28 cellular contexts compared by ENCODE assay signal in the genomic region with DNA sequence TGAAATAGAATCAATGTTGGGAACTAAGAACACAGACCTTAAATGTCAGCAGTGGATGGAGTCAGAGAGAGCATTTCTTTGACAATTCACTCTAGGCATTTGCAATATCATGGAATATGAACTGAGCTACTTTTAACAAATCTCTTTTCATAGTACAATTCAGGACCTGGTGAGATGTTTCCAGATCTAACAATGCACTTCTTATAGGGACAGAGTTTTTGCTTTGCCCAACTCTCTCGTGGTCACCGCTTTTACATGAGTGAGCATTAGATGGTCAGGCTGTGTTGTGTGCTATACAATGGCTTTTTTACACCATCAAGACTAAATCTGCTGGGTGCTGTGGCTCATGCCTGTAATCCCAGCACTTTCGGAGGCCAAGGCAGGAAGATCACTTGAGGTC.
"Had no signal": no experiment of that assay in that cellular context is flagged by ENCODE, and none has a peak within 500 bp of the region (broad histone marks: within the 10 kb centered on the region; RNA-seq: fewer than 3 reads in every experiment).

No MANE protein-coding gene starts in this region.

- H3K27ac Mint-ChIP-seq: stimulated activated effector memory CD8-positive, alpha-beta T cell treated with anti-CD3 and anti-CD28 coated beads, Interleukin-12 subunit alpha, Interleukin-12 subunit beta, amount 100 ng/mL, for 72 hours; stimulated activated memory B cell treated with anti-CD40 and anti-IgM and Interleukin-4, amounts not matched to agents 10 μg/mL and 1 μg/mL and 100 μg/mL, for 72 hours; stimulated activated naive B cell treated with anti-CD40 and anti-IgM and Interleukin-4, amounts not matched to agents 10 μg/mL and 1 μg/mL and 100 μg/mL, for 72 hours; stimulated activated naive CD8-positive, alpha-beta T cell treated with anti-CD3 and anti-CD28 coated beads, Interleukin-15, amount 100 ng/mL, for 72 hours; stimulated activated naive CD8-positive, alpha-beta T cell treated with anti-CD3 and anti-CD28 coated beads, Interleukin-15, Interleukin-2, amounts not matched to agents 100 ng/mL and 50 ng/mL, for 24 hours; type B pancreatic cell had no signal

- H3K4me3 Mint-ChIP-seq: stimulated activated effector memory CD8-positive, alpha-beta T cell treated with anti-CD3 and anti-CD28 coated beads, Interleukin-12 subunit alpha, Interleukin-12 subunit beta, amount 100 ng/mL, for 72 hours; stimulated activated memory B cell treated with anti-CD40 and anti-IgM and Interleukin-4, amounts not matched to agents 10 μg/mL and 1 μg/mL and 100 μg/mL, for 72 hours; stimulated activated naive B cell treated with anti-CD40 and anti-IgM and Interleukin-4, amounts not matched to agents 10 μg/mL and 1 μg/mL and 100 μg/mL, for 72 hours; stimulated activated naive CD8-positive, alpha-beta T cell treated with anti-CD3 and anti-CD28 coated beads, Interleukin-15, amount 100 ng/mL, for 72 hours; stimulated activated naive CD8-positive, alpha-beta T cell treated with anti-CD3 and anti-CD28 coated beads, Interleukin-15, Interleukin-2, amounts not matched to agents 100 ng/mL and 50 ng/mL, for 24 hours; type B pancreatic cell had no signal

- H3K4me1 ChIP-seq: suprapubic skin, testis, tibial nerve, upper lobe of left lung, upper lobe of right lung, uterus had no signal

- H3K36me3 ChIP-seq: stomach, suprapubic skin, thoracic aorta, thyroid gland, tibial artery, tibial nerve, transverse colon, upper lobe of left lung, uterus, vagina had no signal

- H3K27ac ChIP-seq: stomach, suprapubic skin, testis, thoracic aorta, thyroid gland, tibial artery, tibial nerve, transverse colon, upper lobe of left lung, upper lobe of right lung, uterus, vagina had no signal

- DNase-seq: stimulated activated CD4-positive, alpha-beta T cell treated with anti-CD3 and anti-CD28 coated beads, Interleukin-2, amount 100 ng/mL, for 48 hours; stimulated activated CD4-positive, alpha-beta T cell treated with anti-CD3 and anti-CD28 coated beads, Interleukin-4, amount 100 ng/mL, for 1 hour; stimulated activated CD4-positive, alpha-beta T cell treated with anti-CD3 and anti-CD28 coated beads, Interleukin-4, amount 100 ng/mL, for 24 hours; stimulated activated CD4-positive, alpha-beta T cell treated with anti-CD3 and anti-CD28 coated beads, Interleukin-4, amount 100 ng/mL, for 4 hours; stimulated activated CD8-positive, alpha-beta memory T cell treated with anti-CD3 and anti-CD28 coated beads, Interleukin-4, amount 100 ng/mL, for 48 hours; stimulated activated naive B cell treated with anti-CD40 and anti-IgM and Interleukin-4, amounts not matched to agents 10 μg/mL and 1 μg/mL and 100 μg/mL, for 72 hours; stimulated activated naive CD4-positive, alpha-beta T cell; stimulated activated naive CD4-positive, alpha-beta T cell treated with Interleukin-2 at 50 U/mL for 16 hours; stimulated activated naive CD8-positive, alpha-beta T cell treated with anti-CD3 and anti-CD28 coated beads, Interleukin-15, amount 100 ng/mL, for 72 hours; stimulated activated naive CD8-positive, alpha-beta T cell treated with anti-CD3 and anti-CD28 coated beads, Interleukin-15, Interleukin-2, amounts not matched to agents 100 U/mL and 50 U/mL, for 24 hours; stomach; substantia nigra; testis; thyroid gland; tibial artery; transverse colon; trophoblast cell; upper lobe of left lung; upper lobe of right lung; uterus had no signal

- H3K9me3 ChIP-seq: stomach, suprapubic skin, testis, thoracic aorta, thyroid gland, tibial artery, tibial nerve, transverse colon, upper lobe of left lung, upper lobe of right lung, uterus, vagina had no signal

- H3K4me3 ChIP-seq: stomach, suprapubic skin, testis, thoracic aorta, thyroid gland, tibial artery, tibial nerve, transverse colon, upper lobe of left lung, upper lobe of right lung, uterus, vagina had no signal

- H3K27me3 ChIP-seq: stomach, suprapubic skin, testis, thyroid gland, tibial artery, tibial nerve, transverse colon, upper lobe of left lung, upper lobe of right lung, uterus, vagina had no signal

- H3K27me3 Mint-ChIP-seq: stimulated activated memory B cell treated with anti-CD40 and anti-IgM and Interleukin-4, amounts not matched to agents 10 μg/mL and 1 μg/mL and 100 μg/mL, for 72 hours; stimulated activated naive B cell treated with anti-CD40 and anti-IgM and Interleukin-4, amounts not matched to agents 10 μg/mL and 1 μg/mL and 100 μg/mL, for 72 hours; stimulated activated naive CD8-positive, alpha-beta T cell treated with anti-CD3 and anti-CD28 coated beads, Interleukin-15, amount 100 ng/mL, for 72 hours; stimulated activated naive CD8-positive, alpha-beta T cell treated with anti-CD3 and anti-CD28 coated beads, Interleukin-15, Interleukin-2, amounts not matched to agents 100 ng/mL and 50 ng/mL, for 24 hours; type B pancreatic cell had no signal

- ATAC-seq: stimulated activated effector memory CD8-positive, alpha-beta T cell treated with anti-CD3 and anti-CD28 coated beads, Interleukin-12 subunit alpha, Interleukin-12 subunit beta, amount 100 ng/mL, for 72 hours; stimulated activated memory B cell treated with anti-CD40 and anti-IgM and Interleukin-4, amounts not matched to agents 10 μg/mL and 1 μg/mL and 100 μg/mL, for 72 hours; stimulated activated naive B cell treated with anti-CD40 and anti-IgM and Interleukin-4, amounts not matched to agents 10 μg/mL and 1 μg/mL and 100 μg/mL, for 72 hours; stimulated activated naive CD8-positive, alpha-beta T cell treated with anti-CD3 and anti-CD28 coated beads, Interleukin-15, amount 100 ng/mL, for 72 hours; stimulated activated naive CD8-positive, alpha-beta T cell treated with anti-CD3 and anti-CD28 coated beads, Interleukin-15, Interleukin-2, amounts not matched to agents 100 U/mL and 50 U/mL, for 24 hours; upper lobe of right lung had no signal
